In the genomic region with DNA sequence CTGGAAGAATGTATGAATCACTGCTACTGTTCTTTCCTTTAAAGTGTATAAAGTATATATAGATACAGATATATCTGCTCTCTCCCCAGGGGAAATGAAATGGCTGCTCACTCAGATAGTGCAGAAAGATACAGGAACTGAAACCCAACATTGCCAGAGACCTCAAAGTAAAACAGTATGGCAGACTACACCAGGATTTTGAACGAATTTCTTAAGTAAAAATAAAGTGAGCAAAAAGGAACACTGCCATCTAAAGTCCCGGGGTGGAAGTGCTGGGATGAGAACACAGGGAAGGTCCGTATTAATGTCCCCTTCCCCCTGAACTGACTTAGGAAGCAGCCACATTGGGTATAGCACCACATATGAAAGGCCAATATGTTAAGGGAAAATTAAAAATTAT, we compare ENCODE assay signal across 9 cellular contexts.
DNase-seq lines count a peak whose midpoint lies in the region; ATAC-seq, FAIRE-seq and TF ChIP-seq lines count a peak whose summit lies in the region.
"Had no signal": no experiment of that assay in that cellular context is flagged by ENCODE, and none has a peak within 500 bp of the region (broad histone marks: within the 10 kb centered on the region; RNA-seq: fewer than 3 reads in every experiment).

No MANE protein-coding gene starts in this region.

- CTCF ChIA-PET in HepG2 (lab: Yijun Ruan, JAX; ENCODE audit: low intra/inter-chr PET ratio, low total read pairs), result no interaction called here

- TF ChIP-seq RAD21 in HepG2 (CRISPR knock-in tag; IDR thresholded peaks at IDR 0.05), result no peak

- in situ Hi-C loops in HepG2 (cut with HindIII; ENCODE audit: extremely low pct_ligation_motif_present, low pct_unique_long_range_greater_than_20kb), result no loop called here

- ATAC-seq in HepG2 (peak; percentile 59; the same call in 2 of the 3 replicates), right lobe of liver (no peak), HG02973 (IDR thresholded peaks at IDR 0.05; ENCODE audit: unreplicated experiment) (peak; percentile 42), upper lobe of right lung (peak; percentile 62), psoas muscle (no peak)

- TF ChIP-seq CTCF in HepG2 (CRISPR knock-in tag; IDR thresholded peaks at IDR 0.05) (no peak), right lobe of liver (IDR thresholded peaks at IDR 0.05) (no peak), upper lobe of right lung (IDR thresholded peaks at IDR 0.05) (peak; percentile 26), psoas muscle (IDR thresholded peaks at IDR 0.05) (no peak)

- no peak overlapping the region for H3K4me3 ChIP-seq in HepG2 (replicated peaks in 1 of 3; ENCODE audit: insufficient read depth in 1 of 3, low read depth in 2 of 3, low read length in 3 of 3)
- H3K4me3 ChIP-seq in right lobe of liver, result no peak overlapping the region
- H3K4me3 ChIP-seq in upper lobe of right lung, result no peak overlapping the region
- no peak overlapping the region for H3K4me3 ChIP-seq in psoas muscle

- DNase-seq in HepG2 (ENCODE audit: low spot score) (peak; percentile 16), right lobe of liver (no peak), RKO (ENCODE audit: low spot score) (peak; percentile 23), upper lobe of right lung (no peak), caudate nucleus (lab: John Stamatoyannopoulos, UW) (no peak), iPS-NIHi11 (ENCODE audit: low spot score) (no peak), psoas muscle (no peak)
- DNase-seq: activated naive CD8-positive, alpha-beta T cell treated with anti-CD3 and anti-CD28 coated beads, Interleukin-2, amount 10 ng/mL, durations not matched to agents 7 days and 5 days had no signal

- POLR2A ChIA-PET in HepG2 (lab: Yijun Ruan, JAX), result no interaction called here

- TF ChIP-seq EP300 in HepG2 (IDR thresholded peaks at IDR 0.05; ENCODE audit: low read depth in 2 of 2, low read length in 2 of 2) (no peak), HepG2 (CRISPR knock-in tag; IDR thresholded peaks at IDR 0.05; ENCODE audit: borderline replicate concordance) (no peak)

- no peaks in the 10 kb centered on the region for H3K79me2 ChIP-seq in HepG2 (ENCODE audit: insufficient read depth, low read length)

- 13% methylated on average over 3 of the region's 3 CpGs for WGBS in HepG2 (ENCODE audit: low lambda C conversion rate)
- WGBS in right lobe of liver (ENCODE audit: insufficient coverage, low coverage, low lambda C conversion rate, missing lambda C conversion rate), result 58% methylated on average over 3 of the region's 3 CpGs
- WGBS in psoas muscle, 3 donors, result 83 to 90% (median 86%) methylated on average over 3 of the region's 3 CpGs

- H3K4me1 ChIP-seq in HepG2 (ENCODE audit: insufficient read depth, low read length) (no peaks in the 10 kb centered on the region), right lobe of liver (no peaks in the 10 kb centered on the region), upper lobe of right lung (no peaks in the 10 kb centered on the region), psoas muscle (no peaks in the 10 kb centered on the region)

- H2AFZ ChIP-seq in HepG2 (ENCODE audit: low read length), result no peak overlapping the region

- FAIRE-seq in HepG2 (lab: Jason Lieb, UNC), result no peak

- no peaks in the 10 kb centered on the region for H4K20me1 ChIP-seq in HepG2 (ENCODE audit: insufficient read depth, low read length)

- H3K9me3 ChIP-seq in HepG2 (ENCODE audit: low read length) (no peaks in the 10 kb centered on the region), right lobe of liver (no peaks in the 10 kb centered on the region), upper lobe of right lung (no peaks in the 10 kb centered on the region), psoas muscle (no peaks in the 10 kb centered on the region)

- BruUV-seq in HepG2 (replicated peaks; lab: Mats Ljungman, UMichigan), result no TSS peak

- H3K9ac ChIP-seq in HepG2 (ENCODE audit: insufficient read depth, low read depth, low read length), result no peak overlapping the region

- intact Hi-C loops in HepG2 (cut with micrococcal nuclease; ENCODE audit: unreplicated experiment), result no loop called here
- intact Hi-C loops in right lobe of liver (cut with DNase I), result no loop called here
- intact Hi-C loops in upper lobe of right lung (cut with DNase I), result no loop called here
- intact Hi-C loops in psoas muscle (cut with DNase I), result no loop called here

- H3K4me2 ChIP-seq in HepG2 (ENCODE audit: low read depth, low read length), result no peak overlapping the region

- H3K27me3 ChIP-seq in HepG2 (ENCODE audit: control insufficient read depth in 1 of 2, insufficient read depth in 2 of 2, low read length in 2 of 2) (no peaks in the 10 kb centered on the region), right lobe of liver (no peaks in the 10 kb centered on the region), upper lobe of right lung (no peaks in the 10 kb centered on the region), psoas muscle (ENCODE audit: insufficient read depth in 3 of 3, low read length in 2 of 3) (no peaks in the 10 kb centered on the region)

- TF ChIP-seq POLR2A in HepG2 (IDR thresholded peaks at IDR 0.05; ENCODE audit: insufficient read depth in 1 of 2, low read depth in 2 of 2, low read length in 2 of 2), result no peak
- no peak for TF ChIP-seq POLR2A in right lobe of liver (IDR thresholded peaks at IDR 0.05)

- no peak overlapping the region for H3K27ac ChIP-seq in HepG2 (ENCODE audit: extremely low read length, insufficient read depth, low read length)
- no peak overlapping the region for H3K27ac ChIP-seq in right lobe of liver
- no peak overlapping the region for H3K27ac ChIP-seq in upper lobe of right lung
- H3K27ac ChIP-seq in caudate nucleus (ENCODE audit: low read depth, low read length), result no peak overlapping the region
- H3K27ac ChIP-seq in psoas muscle, result no peak overlapping the region

- H3K36me3 ChIP-seq in HepG2 (replicated peaks in 1 of 2; ENCODE audit: control insufficient read depth in 1 of 2, insufficient read depth in 2 of 2, low read length in 2 of 2), result no peaks in the 10 kb centered on the region
- H3K36me3 ChIP-seq in right lobe of liver, result no peaks in the 10 kb centered on the region
- no peaks in the 10 kb centered on the region for H3K36me3 ChIP-seq in upper lobe of right lung
- H3K36me3 ChIP-seq in psoas muscle (ENCODE audit: insufficient read depth in 1 of 2, low read depth in 1 of 2), result no peaks in the 10 kb centered on the region

TF ChIP-seq in HepG2, 621 proteins besides CTCF, POLR2A, EP300 and RAD21:
- TF ChIP-seq ZMYM4 (CRISPR knock-in tag; IDR thresholded peaks at IDR 0.05) (peak; percentile 53; the same call in 1 of the 2 replicates), IRX3 (CRISPR knock-in tag; IDR thresholded peaks at IDR 0.05; ENCODE audit: borderline replicate concordance, low read depth) (no peak), BRD4 (CRISPR knock-in tag; IDR thresholded peaks at IDR 0.05) (no peak), PHF20 (CRISPR knock-in tag; IDR thresholded peaks at IDR 0.05) (no peak), EHMT2 (IDR thresholded peaks at IDR 0.05; ENCODE audit: borderline replicate concordance, low read depth, low read length) (peak; percentile 70; the same call in 1 of the 2 replicates)
- TF ChIP-seq, protein P1, sequence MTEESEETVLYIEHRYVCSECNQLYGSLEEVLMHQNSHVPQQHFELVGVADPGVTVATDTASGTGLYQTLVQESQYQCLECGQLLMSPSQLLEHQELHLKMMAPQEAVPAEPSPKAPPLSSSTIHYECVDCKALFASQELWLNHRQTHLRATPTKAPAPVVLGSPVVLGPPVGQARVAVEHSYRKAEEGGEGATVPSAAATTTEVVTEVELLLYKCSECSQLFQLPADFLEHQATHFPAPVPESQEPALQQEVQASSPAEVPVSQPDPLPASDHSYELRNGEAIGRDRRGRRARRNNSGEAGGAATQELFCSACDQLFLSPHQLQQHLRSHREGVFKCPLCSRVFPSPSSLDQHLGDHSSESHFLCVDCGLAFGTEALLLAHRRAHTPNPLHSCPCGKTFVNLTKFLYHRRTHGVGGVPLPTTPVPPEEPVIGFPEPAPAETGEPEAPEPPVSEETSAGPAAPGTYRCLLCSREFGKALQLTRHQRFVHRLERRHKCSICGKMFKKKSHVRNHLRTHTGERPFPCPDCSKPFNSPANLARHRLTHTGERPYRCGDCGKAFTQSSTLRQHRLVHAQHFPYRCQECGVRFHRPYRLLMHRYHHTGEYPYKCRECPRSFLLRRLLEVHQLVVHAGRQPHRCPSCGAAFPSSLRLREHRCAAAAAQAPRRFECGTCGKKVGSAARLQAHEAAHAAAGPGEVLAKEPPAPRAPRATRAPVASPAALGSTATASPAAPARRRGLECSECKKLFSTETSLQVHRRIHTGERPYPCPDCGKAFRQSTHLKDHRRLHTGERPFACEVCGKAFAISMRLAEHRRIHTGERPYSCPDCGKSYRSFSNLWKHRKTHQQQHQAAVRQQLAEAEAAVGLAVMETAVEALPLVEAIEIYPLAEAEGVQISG (CRISPR knock-in tag; IDR thresholded peaks at IDR 0.05), result peak; percentile 86
- TF ChIP-seq, protein P2, sequence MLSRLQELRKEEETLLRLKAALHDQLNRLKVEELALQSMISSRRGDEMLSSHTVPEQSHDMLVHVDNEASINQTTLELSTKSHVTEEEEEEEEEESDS (CRISPR knock-in tag; IDR thresholded peaks at IDR 0.05; ENCODE audit: borderline replicate concordance), result no peak

Comparison
In these comparisons a context has a peak if more than half of its experiments do, and no peak if none do; other contexts are left out.
1. ATAC-seq: peak in HepG2 (single experiment), HG02973 (single experiment) and upper lobe of right lung (single experiment); none in right lobe of liver (0 of 4) and psoas muscle (0 of 4).
2. DNase-seq: peak in HepG2 (single experiment) and RKO (single experiment); none in right lobe of liver (0 of 3), upper lobe of right lung (single experiment), caudate nucleus (0 of 61), iPS-NIHi11 (single experiment) and psoas muscle (0 of 2).